22 cellular contexts compared by ENCODE assay signal in genomic region chr5:117286813-117287212, GRCh38.
DNase-seq lines count a peak whose midpoint lies in the region; ATAC-seq and TF ChIP-seq lines count a peak whose summit lies in the region.
"Had no signal": no experiment of that assay in that cellular context is flagged by ENCODE, and none has a peak within 500 bp of the region (broad histone marks: within the 10 kb centered on the region; RNA-seq: fewer than 3 reads in every experiment).

No MANE protein-coding gene starts in this region.

- TF ChIP-seq POLR2A in heart left ventricle (IDR thresholded peaks at IDR 0.05) = no peak

- DNase-seq in heart left ventricle (no peak), right cardiac atrium (no peak), left ventricle myocardium superior (no peak), cardiac septum (ENCODE audit: low spot score) (no peak)
- DNase-seq in activated effector memory CD4-positive, alpha-beta T cell treated with anti-CD3 and anti-CD28 coated beads, Interleukin-2, amount 50 U/mL, for 16 hours = no peak
- DNase-seq: 8988T; ACHN; BE2C; C1 segment of cervical spinal cord; CD4-positive, alpha-beta memory T cell; CD4-positive, CD25-positive, alpha-beta regulatory T cell; CD8-positive, alpha-beta memory T cell; COR-L47; DMS 273 treated with DMSO at 0.1 percent for 48 hours; DMS153; DMS53; DMS79; DND-41; EL; GDM1 had no signal

- 45 to 51% (median 47%) methylated on average over 1 of the region's 1 CpG for WGBS in heart left ventricle, 4 donors
- 44% methylated on average over 1 of the region's 1 CpG for WGBS in right cardiac atrium

- H3K27ac ChIP-seq in heart left ventricle = peak overlapping the region in 3 of 12 donors; percentile 7 to 56 (median 50)
- no peak overlapping the region for H3K27ac ChIP-seq in right cardiac atrium (ENCODE audit: low read length)
- H3K27ac ChIP-seq: BLaER1 had no signal

- no peaks in the 10 kb centered on the region for H3K27me3 ChIP-seq in heart left ventricle
- H3K27me3 ChIP-seq in right cardiac atrium (ENCODE audit: control insufficient read depth, insufficient read depth) = no peaks in the 10 kb centered on the region
- H3K27me3 ChIP-seq: BE2C, BLaER1 had no signal

- no peak for TF ChIP-seq CTCF in heart left ventricle (IDR thresholded peaks at IDR 0.05)

- ATAC-seq in heart left ventricle = peak; percentile 47 to 94 (median 63)
- no peak for ATAC-seq in right cardiac atrium
- ATAC-seq in left ventricle myocardium superior = peak; percentile 75
- ATAC-seq: GM12878 had no signal

- intact Hi-C loops in heart left ventricle (cut with DNase I) = no loop called here
- intact Hi-C loops in right cardiac atrium (cut with DNase I) = no loop called here
- intact Hi-C loops in left ventricle myocardium superior (cut with micrococcal nuclease) = no loop called here
- intact Hi-C loops in cardiac septum (cut with DNase I) = no loop called here

- H3K9me3 ChIP-seq in heart left ventricle (no peaks in the 10 kb centered on the region), right cardiac atrium (ENCODE audit: control insufficient read depth, low read length) (no peaks in the 10 kb centered on the region)
- H3K9me3 ChIP-seq: BE2C, BLaER1 had no signal

- H3K4me3 ChIP-seq in heart left ventricle = no peak overlapping the region
- no peak overlapping the region for H3K4me3 ChIP-seq in right cardiac atrium (ENCODE audit: low read length)
- H3K4me3 ChIP-seq: BLaER1, GM12878 had no signal

- no peaks in the 10 kb centered on the region for H3K4me1 ChIP-seq in heart left ventricle
- no peaks in the 10 kb centered on the region for H3K4me1 ChIP-seq in right cardiac atrium (ENCODE audit: control insufficient read depth, insufficient read depth, low read length)
- H3K4me1 ChIP-seq: BE2C, BLaER1 had no signal

- no peaks in the 10 kb centered on the region for H3K36me3 ChIP-seq in heart left ventricle
- H3K36me3 ChIP-seq: BE2C, BLaER1 had no signal

Comparison
In these comparisons a context has a peak if more than half of its experiments do, and no peak if none do; other contexts are left out.
1. ATAC-seq: peak in heart left ventricle (4 of 4) and left ventricle myocardium superior (single experiment); none in right cardiac atrium (0 of 2).